In the genomic region with DNA sequence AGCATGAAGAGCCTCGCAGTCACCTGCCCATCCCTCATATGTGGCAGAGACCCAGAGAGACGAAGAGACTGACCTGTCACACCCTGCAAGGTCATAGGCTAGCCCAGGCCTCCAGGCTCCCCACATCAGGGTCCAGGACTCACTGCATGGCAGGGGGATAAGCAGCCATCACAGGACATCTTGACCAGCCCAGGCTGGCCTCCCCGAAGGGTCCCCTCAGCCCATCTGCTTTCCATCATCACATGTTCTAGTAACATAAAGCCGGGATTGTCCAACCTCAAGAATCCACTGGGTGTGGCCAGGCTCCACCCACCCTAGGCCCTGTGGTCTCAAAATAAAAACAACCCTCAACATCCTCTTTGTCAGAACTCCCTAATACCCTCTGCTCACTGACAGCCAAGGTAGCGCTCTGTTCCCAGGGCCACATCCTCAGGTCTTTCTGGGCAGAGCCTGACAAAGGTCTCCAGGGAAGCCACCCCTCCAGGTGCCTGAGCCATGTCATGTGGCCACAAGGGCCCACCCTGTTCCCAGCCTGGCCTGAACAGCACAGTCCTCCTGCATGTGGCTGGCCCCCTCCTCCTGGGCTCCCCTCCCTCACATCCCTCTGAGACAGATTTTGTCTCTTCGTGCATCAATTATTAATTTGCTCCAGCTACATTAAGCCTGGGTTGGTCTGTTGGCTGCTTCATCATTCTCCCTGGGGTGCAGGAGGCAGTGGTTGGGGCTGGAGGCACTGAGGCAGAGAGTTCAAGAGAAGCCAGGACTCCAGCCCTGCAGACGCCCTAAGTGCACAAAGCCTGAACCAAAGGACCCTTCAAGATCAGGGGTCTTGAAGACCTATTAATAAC, we compare ENCODE assay signal across 17 cellular contexts.
DNase-seq lines count a peak whose midpoint lies in the region; ATAC-seq and TF ChIP-seq lines count a peak whose summit lies in the region.
"Had no signal": no experiment of that assay in that cellular context is flagged by ENCODE, and none has a peak within 500 bp of the region (broad histone marks: within the 10 kb centered on the region; RNA-seq: fewer than 3 reads in every experiment).

No MANE protein-coding gene starts in this region.

- H3K27me3 ChIP-seq in heart left ventricle, result no peaks in the 10 kb centered on the region

- no peaks in the 10 kb centered on the region for H3K4me1 Mint-ChIP-seq in progenitor cell of endocrine pancreas (ENCODE audit: low read depth)
- H3K4me1 Mint-ChIP-seq: naive B cell had no signal

- H3K9me3 Mint-ChIP-seq in progenitor cell of endocrine pancreas (ENCODE audit: low read depth), result no peaks in the 10 kb centered on the region
- H3K9me3 Mint-ChIP-seq: stimulated activated naive CD8-positive, alpha-beta T cell treated with anti-CD3 and anti-CD28 coated beads, Interleukin-15, Interleukin-2, amounts not matched to agents 100 ng/mL and 50 ng/mL, for 24 hours had no signal

- no peaks in the 10 kb centered on the region for H3K9me3 ChIP-seq in heart left ventricle
- H3K9me3 ChIP-seq: psoas muscle had no signal

- peaks cover 30% of the 10 kb centered on the region for H3K27me3 Mint-ChIP-seq in progenitor cell of endocrine pancreas
- H3K27me3 Mint-ChIP-seq: stimulated activated naive CD8-positive, alpha-beta T cell treated with anti-CD3 and anti-CD28 coated beads, Interleukin-15, Interleukin-2, amounts not matched to agents 100 ng/mL and 50 ng/mL, for 24 hours had no signal

- H3K27ac Mint-ChIP-seq in progenitor cell of endocrine pancreas, result no peak overlapping the region
- H3K27ac Mint-ChIP-seq: naive B cell; stimulated activated naive CD8-positive, alpha-beta T cell treated with anti-CD3 and anti-CD28 coated beads, Interleukin-15, Interleukin-2, amounts not matched to agents 100 ng/mL and 50 ng/mL, for 24 hours had no signal

- 82 to 84% (median 84%) methylated on average over 6 to 7 of the region's 7 CpGs for WGBS in heart left ventricle, 4 donors

- ATAC-seq in heart left ventricle (no peak), Right ventricle myocardium inferior (no peak), HG03565 (IDR thresholded peaks at IDR 0.05; ENCODE audit: unreplicated experiment) (no peak)
- ATAC-seq: psoas muscle had no signal

- H3K27ac ChIP-seq in heart left ventricle, result no peak overlapping the region
- H3K27ac ChIP-seq: psoas muscle, VCaP had no signal

- H3K36me3 ChIP-seq in heart left ventricle, result no peaks in the 10 kb centered on the region

- TF ChIP-seq POLR2A in heart left ventricle (IDR thresholded peaks at IDR 0.05), result no peak

- no peak overlapping the region for H3K4me3 ChIP-seq in heart left ventricle
- H3K4me3 ChIP-seq: psoas muscle had no signal

- H3K4me3 Mint-ChIP-seq in progenitor cell of endocrine pancreas (ENCODE audit: low read depth), result no peak overlapping the region
- H3K4me3 Mint-ChIP-seq: stimulated activated naive CD8-positive, alpha-beta T cell treated with anti-CD3 and anti-CD28 coated beads, Interleukin-15, Interleukin-2, amounts not matched to agents 100 ng/mL and 50 ng/mL, for 24 hours had no signal

- DNase-seq in heart left ventricle, result peak in 4 of 5 donors; percentile 2 to 32 (median 14)
- DNase-seq in Right ventricle myocardium inferior (ENCODE audit: missing footprints), result no peak
- DNase-seq in foreskin melanocyte, result peak; percentile 25
- DNase-seq in progenitor cell of endocrine pancreas (ENCODE audit: low spot score, unreplicated experiment), result peak; percentile 8
- no peak for DNase-seq in hypothalamus (lab: John Stamatoyannopoulos, UW)
- DNase-seq in NCI-H2081 treated with DMSO at 0.1 percent for 48 hours (lab: John Stamatoyannopoulos, UW), result no peak
- DNase-seq in nucleus accumbens (lab: John Stamatoyannopoulos, UW), result no peak
- DNase-seq: activated gamma-delta T cell treated with Interleukin-2 at 50 U/mL for 16 hours; foreskin fibroblast; naive B cell; NCI-H2227 treated with DMSO at 0.1 percent for 48 hours; psoas muscle; SHP77; stimulated activated CD4-positive, alpha-beta T cell treated with anti-CD3 and anti-CD28 coated beads, Interleukin-15, amount 100 ng/mL, for 24 hours had no signal

- peaks cover 0 to 16% (median 3%) of the 10 kb centered on the region in 12 donors for H3K4me1 ChIP-seq in heart left ventricle
- H3K4me1 ChIP-seq: psoas muscle had no signal

- H3K36me3 Mint-ChIP-seq in progenitor cell of endocrine pancreas (ENCODE audit: insufficient read depth), result no peaks in the 10 kb centered on the region
- H3K36me3 Mint-ChIP-seq: naive B cell had no signal

- TF ChIP-seq CTCF in heart left ventricle (IDR thresholded peaks at IDR 0.05) (no peak), progenitor cell of endocrine pancreas (IDR thresholded peaks at IDR 0.05; ENCODE audit: unreplicated experiment) (no peak)

- intact Hi-C loops in heart left ventricle (cut with DNase I), result no loop called here
- intact Hi-C loops in Right ventricle myocardium inferior (cut with DNase I), result no loop called here

Comparison
In these comparisons a context has a peak if more than half of its experiments do, and no peak if none do; other contexts are left out.
1. DNase-seq: peak in heart left ventricle (4 of 5), foreskin melanocyte (single experiment) and progenitor cell of endocrine pancreas (single experiment); none in Right ventricle myocardium inferior (single experiment), hypothalamus (0 of 51), NCI-H2081 treated with DMSO at 0.1 percent for 48 hours (single experiment) and nucleus accumbens (0 of 56).